Comparison of ENCODE assay signal across 16 cellular contexts in the genomic region with DNA sequence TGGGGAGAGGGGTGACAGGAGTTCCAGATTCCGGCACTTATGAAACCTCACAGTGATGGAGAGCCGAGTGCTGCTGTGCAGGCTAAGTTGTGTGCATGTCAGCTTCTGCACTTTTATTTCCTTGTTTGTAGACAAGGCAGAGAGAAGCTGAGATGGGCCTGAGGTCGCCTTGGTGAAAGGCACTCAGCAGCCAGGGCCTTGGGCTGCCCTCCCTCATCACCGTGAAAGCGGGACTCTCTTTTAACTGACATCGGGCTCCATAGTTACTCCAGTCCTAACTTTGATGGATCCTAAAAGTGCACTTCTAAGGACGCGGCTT. TPM values are rescaled to one million over a fixed set of nuclear protein-coding genes. Genes with fewer than 3 reads are reported as not detected.
DNase-seq lines count a peak whose midpoint lies in the region; ATAC-seq and TF ChIP-seq lines count a peak whose summit lies in the region.
"Had no signal": no experiment of that assay in that cellular context is flagged by ENCODE, and none has a peak within 500 bp of the region (broad histone marks: within the 10 kb centered on the region; RNA-seq: fewer than 3 reads in every experiment).

No MANE protein-coding gene starts in this region.

- TF ChIP-seq EP300 in esophagus muscularis mucosa (IDR thresholded peaks at IDR 0.05) (no peak), stomach (IDR thresholded peaks at IDR 0.05) (no peak)

- H3K4me1 ChIP-seq in Karpas-422 (ENCODE audit: low read length) (peaks cover 95% of the 10 kb centered on the region), esophagus muscularis mucosa (peaks cover 100% of the 10 kb centered on the region in 4 donors), stomach (peaks cover 96 to 100% (median 99%) of the 10 kb centered on the region in 4 donors), colonic mucosa (peaks cover 23% of the 10 kb centered on the region)

- WGBS in esophagus muscularis mucosa, result 46% methylated on average over 7 of the region's 8 CpGs
- 64 to 79% (median 75%) methylated on average over 7 to 8 of the region's 8 CpGs for WGBS in stomach, 5 donors

- H3K27ac ChIP-seq in Karpas-422 (ENCODE audit: low read length) (peak overlapping the region; percentile 100), esophagus muscularis mucosa (replicated peaks in 1 of 4) (peak overlapping the region; percentile 98 to 100 (median 100)), stomach (peak overlapping the region in 4 of 5 donors; percentile 95 to 99 (median 98)), colonic mucosa (no peak overlapping the region)
- H3K27ac ChIP-seq: hepatocyte, SJCRH30 had no signal

- H2AFZ ChIP-seq in Karpas-422 (ENCODE audit: low read length), result no peak overlapping the region
- H2AFZ ChIP-seq: hepatocyte had no signal

- peaks cover 43% of the 10 kb centered on the region for H4K20me1 ChIP-seq in Karpas-422 (ENCODE audit: insufficient read depth, low read depth, low read length)

- intact Hi-C loops in esophagus muscularis mucosa (cut with DNase I) (no loop called here), stomach (cut with DNase I; ENCODE audit: low total_unique reads) (no loop called here), colonic mucosa (cut with DNase I) (no loop called here)

- H3K9me2 ChIP-seq in Karpas-422 (replicated peaks; ENCODE audit: insufficient read depth, low read length), result no peaks in the 10 kb centered on the region

- no peak for TF ChIP-seq CTCF in GM12865 (IDR thresholded peaks at IDR 0.05; ENCODE audit: insufficient read depth, low read depth, low read length, missing control alignments)
- TF ChIP-seq CTCF in esophagus muscularis mucosa (IDR thresholded peaks at IDR 0.05), result no peak
- no peak for TF ChIP-seq CTCF in stomach (IDR thresholded peaks at IDR 0.05)
- no peak for TF ChIP-seq CTCF in colonic mucosa (IDR thresholded peaks at IDR 0.05)

- peak overlapping the region; percentile 61 for H3K4me3 ChIP-seq in GM12865 (ENCODE audit: low read depth, low read length)
- peak overlapping the region; percentile 67 for H3K4me3 ChIP-seq in Karpas-422 (ENCODE audit: low read length)
- H3K4me3 ChIP-seq in esophagus muscularis mucosa, result peak overlapping the region in 2 of 4 donors; percentile 0 to 15
- peak overlapping the region in 1 of 4 donors; percentile 1 for H3K4me3 ChIP-seq in stomach
- no peak overlapping the region for H3K4me3 ChIP-seq in colonic mucosa
- H3K4me3 ChIP-seq: hepatocyte, SJCRH30 had no signal

- no peaks in the 10 kb centered on the region for H3K36me3 ChIP-seq in Karpas-422 (ENCODE audit: insufficient read depth, low read length)
- H3K36me3 ChIP-seq in esophagus muscularis mucosa, result peaks cover 0 to 24% (median 5%) of the 10 kb centered on the region in 4 donors
- peaks cover 0 to 15% (median 7%) of the 10 kb centered on the region in 4 donors for H3K36me3 ChIP-seq in stomach
- H3K36me3 ChIP-seq in colonic mucosa, result no peaks in the 10 kb centered on the region
- H3K36me3 ChIP-seq: SJCRH30 had no signal

- TF ChIP-seq POLR2A in esophagus muscularis mucosa (IDR thresholded peaks at IDR 0.05; ENCODE audit: low read depth), result no peak
- no peak for TF ChIP-seq POLR2A in stomach (IDR thresholded peaks at IDR 0.05)

- H3K9me3 ChIP-seq in Karpas-422 (ENCODE audit: low read length) (no peaks in the 10 kb centered on the region), esophagus muscularis mucosa (no peaks in the 10 kb centered on the region), stomach (no peaks in the 10 kb centered on the region), colonic mucosa (no peaks in the 10 kb centered on the region)
- H3K9me3 ChIP-seq: Caco-2, SJCRH30 had no signal

- ATAC-seq in HG02885 (IDR thresholded peaks at IDR 0.05; ENCODE audit: poor library complexity, unreplicated experiment) (no peak), GM19463 (IDR thresholded peaks at IDR 0.05; ENCODE audit: unreplicated experiment) (no peak)
- ATAC-seq: activated T-cell treated with anti-CD3 and anti-CD28 coated beads, Interleukin-2, amount 50 U/mL, for 72 hours had no signal

- DNase-seq in GM12865 (ENCODE audit: low read depth) (peak; percentile 45), Karpas-422 (no peak), esophagus muscularis mucosa (ENCODE audit: extremely low spot score) (no peak), stomach (no peak), cerebellar nuclear complex (lab: John Stamatoyannopoulos, UW) (no peak), colonic mucosa (no peak)
- DNase-seq: activated CD4-positive, CD25-positive, alpha-beta regulatory T cell; Caco-2; NCI-H1092 treated with DMSO at 0.1 percent for 48 hours; NCI-H524 treated with DMSO at 0.1 percent for 48 hours; SJCRH30; stimulated activated CD4-positive, alpha-beta T cell treated with anti-CD3 and anti-CD28 coated beads, Interleukin-4, amount 100 ng/mL, for 4 hours had no signal

- peak overlapping the region; percentile 85 for H3K4me2 ChIP-seq in Karpas-422 (ENCODE audit: low read depth, low read length, poor library complexity, severe bottlenecking)
- H3K4me2 ChIP-seq: hepatocyte had no signal

- H3K27me3 ChIP-seq in Karpas-422 (ENCODE audit: low read length), result no peaks in the 10 kb centered on the region
- no peaks in the 10 kb centered on the region for H3K27me3 ChIP-seq in esophagus muscularis mucosa
- H3K27me3 ChIP-seq in stomach, result no peaks in the 10 kb centered on the region
- H3K27me3 ChIP-seq in colonic mucosa, result no peaks in the 10 kb centered on the region
- H3K27me3 ChIP-seq: hepatocyte, SJCRH30 had no signal

- H3K79me2 ChIP-seq in Karpas-422 (ENCODE audit: low read length), result peaks cover 70% of the 10 kb centered on the region

- H3K9ac ChIP-seq in Karpas-422 (ENCODE audit: low read length) (peak overlapping the region; percentile 99), colonic mucosa (ENCODE audit: low read depth in 2 of 2, low read length in 2 of 2) (no peak overlapping the region)

RNA-seq across cellular contexts. Expression of gene CD81, which starts 7.6 kb away (rescaled TPM):
- total RNA-seq in Karpas-422 (2014; rRNA removed; shearing (Covaris generic); ENCODE audit: low replicate concordance), result 356 and 467 TPM in 2 replicates
- total RNA-seq in esophagus muscularis mucosa (100 to 1,000 TPM; 498 to 652 (median 582) TPM), stomach (100 to 1,000 TPM; 218 to 263 (median 227) TPM), colonic mucosa (100 to 1,000 TPM; 185 to 208 TPM)
- 100 to 1,000 TPM in 2 of 3 donors, 10 to 100 TPM in 1; 95.0 to 327 (median 120) TPM for polyA plus RNA-seq in stomach

RNA-seq across cellular contexts. Expression of gene TSSC4, which starts 15.9 kb away (rescaled TPM):
- total RNA-seq in Karpas-422 (2014; rRNA removed; shearing (Covaris generic); ENCODE audit: low replicate concordance), result 25.3 and 47.5 TPM in 2 replicates
- 10 to 100 TPM; 46.9 to 76.9 (median 70.6) TPM for total RNA-seq in esophagus muscularis mucosa
- total RNA-seq in stomach, result 100 to 1,000 TPM in 1 of 5 donors, 10 to 100 TPM in 3, 1 to 10 TPM in 1; 9.4 to 147 (median 44.2) TPM
- polyA plus RNA-seq in stomach, result 10 to 100 TPM; 51.5 to 65.3 (median 54.9) TPM
- 10 to 100 TPM; 35.6 to 59.0 TPM for total RNA-seq in colonic mucosa

RNA-seq across cellular contexts. Expression of gene TRPM5, which starts 59.6 kb away (rescaled TPM):
- not detected in 2 replicates for total RNA-seq in Karpas-422 (2014; rRNA removed; shearing (Covaris generic); ENCODE audit: low replicate concordance)
- total RNA-seq in esophagus muscularis mucosa (not detected), stomach (10 to 100 TPM in 1 of 5 donors, under 1 TPM in 3, not detected in 1; 0.43 to 11.6 (median 0.50) TPM), colonic mucosa (1 to 10 TPM; 1.3 to 1.9 TPM)
- polyA plus RNA-seq in stomach, result under 1 TPM; 0.15 to 0.61 (median 0.31) TPM
- total RNA-seq: Caco-2, SJCRH30 had no signal
